8 cellular contexts compared by ENCODE assay signal in the genomic region with DNA sequence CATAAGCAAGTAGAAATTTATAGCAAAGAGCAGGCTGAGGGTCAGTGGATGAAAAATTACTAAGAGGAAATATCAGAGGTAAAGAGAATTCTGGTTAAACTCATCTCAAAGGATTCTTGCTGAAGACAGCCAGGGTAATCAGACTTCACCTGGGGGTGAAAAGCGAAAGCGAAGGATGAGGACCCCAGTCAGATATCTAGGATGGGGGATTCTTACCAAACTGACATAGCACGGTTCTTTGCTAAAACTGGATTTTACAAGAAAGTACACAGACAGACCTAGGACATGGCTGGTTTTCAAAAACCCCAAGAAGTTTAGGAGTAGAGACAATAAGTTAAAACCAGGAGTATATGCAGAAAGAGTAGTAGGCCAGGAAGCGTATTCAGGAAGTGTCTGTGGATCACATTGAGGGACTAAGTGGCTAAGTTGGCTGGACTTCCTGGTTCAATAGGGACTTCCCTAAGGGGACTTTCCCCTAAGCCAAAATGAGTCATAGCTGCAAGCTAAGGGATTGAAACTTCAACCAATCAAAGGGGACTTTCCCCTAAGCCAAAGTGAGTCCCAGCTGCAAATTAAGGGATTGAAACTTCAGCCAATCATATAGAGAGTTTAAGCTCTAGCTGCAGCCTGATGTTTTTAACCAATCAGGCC. TPM values are rescaled to one million over a fixed set of nuclear protein-coding genes. Genes with fewer than 3 reads are reported as not detected.
A peak's percentile ranks its signal among the peaks of the same experiment; 100 is the strongest.
DNase-seq lines count a peak whose midpoint lies in the region; ATAC-seq, FAIRE-seq and TF ChIP-seq lines count a peak whose summit lies in the region.

No MANE protein-coding gene starts in this region.

- peak; percentile 32 for ATAC-seq in HG03442 (IDR thresholded peaks at IDR 0.05; ENCODE audit: unreplicated experiment)

- no peaks in the 10 kb centered on the region for H3K36me3 Mint-ChIP-seq in activated naive CD4-positive, alpha-beta T cell treated with anti-CD3 and anti-CD28 coated beads for 36 hours (ENCODE audit: low read depth)
- no peaks in the 10 kb centered on the region for H3K36me3 Mint-ChIP-seq in activated naive CD8-positive, alpha-beta T cell

- H3K27ac Mint-ChIP-seq in activated naive CD4-positive, alpha-beta T cell treated with anti-CD3 and anti-CD28 coated beads for 36 hours: peak overlapping the region; percentile 88
- peak overlapping the region; percentile 94 for H3K27ac Mint-ChIP-seq in activated naive CD8-positive, alpha-beta T cell

- H3K4me3 ChIP-seq in kidney (ENCODE audit: low read length in 2 of 2): no peak overlapping the region

- no peak for FAIRE-seq in kidney (lab: Jason Lieb, UNC)

- peaks cover 1% of the 10 kb centered on the region for H3K9me3 Mint-ChIP-seq in activated naive CD4-positive, alpha-beta T cell treated with anti-CD3 and anti-CD28 coated beads for 36 hours
- no peaks in the 10 kb centered on the region for H3K9me3 Mint-ChIP-seq in activated naive CD8-positive, alpha-beta T cell (ENCODE audit: low read depth)

- peak; percentile 47 for DNase-seq in activated naive CD4-positive, alpha-beta T cell treated with anti-CD3 and anti-CD28 coated beads for 36 hours
- no peak for DNase-seq in activated naive CD4-positive, alpha-beta T cell treated with anti-CD3 and anti-CD28 coated beads, Interleukin-2, amount 50 U/mL, for 16 hours
- DNase-seq in pulmonary artery endothelial cell (ENCODE audit: low read depth, low spot score) (peak; percentile 24), NCI-H187 (lab: John Stamatoyannopoulos, UW) (no peak), kidney (no peak), anterior cingulate cortex (lab: John Stamatoyannopoulos, UW) (no peak)

- no peak for TF ChIP-seq CTCF in kidney (IDR thresholded peaks at IDR 0.05; ENCODE audit: borderline replicate concordance, extremely low read depth, insufficient read depth)

- H3K4me3 Mint-ChIP-seq in activated naive CD4-positive, alpha-beta T cell treated with anti-CD3 and anti-CD28 coated beads for 36 hours: peak overlapping the region; percentile 23
- peak overlapping the region; percentile 27 for H3K4me3 Mint-ChIP-seq in activated naive CD8-positive, alpha-beta T cell

- peaks cover 2 to 4% of the 10 kb centered on the region in 2 donors for H3K4me1 ChIP-seq in kidney (ENCODE audit: control insufficient read depth in 1 of 2, insufficient read depth in 1 of 2, low read depth in 1 of 2, low read length in 2 of 2)

- CTCF ChIA-PET in activated naive CD4-positive, alpha-beta T cell treated with anti-CD3 and anti-CD28 coated beads for 36 hours (lab: Charles Lee): interaction anchor here (1.5 kb wide), 1 partner anchor 10 kb away, joined by 4 read pairs; no protein-coding TSS in a partner anchor

- H3K9me3 ChIP-seq in kidney (ENCODE audit: control insufficient read depth in 1 of 2, low read length in 2 of 2): no peaks in the 10 kb centered on the region

- H3K27me3 Mint-ChIP-seq in activated naive CD4-positive, alpha-beta T cell treated with anti-CD3 and anti-CD28 coated beads for 36 hours (ENCODE audit: low read depth): peaks cover 2% of the 10 kb centered on the region
- no peaks in the 10 kb centered on the region for H3K27me3 Mint-ChIP-seq in activated naive CD8-positive, alpha-beta T cell

- peaks cover 45% of the 10 kb centered on the region for H3K4me1 Mint-ChIP-seq in activated naive CD4-positive, alpha-beta T cell treated with anti-CD3 and anti-CD28 coated beads for 36 hours (ENCODE audit: low read depth)
- peaks cover 36% of the 10 kb centered on the region for H3K4me1 Mint-ChIP-seq in activated naive CD8-positive, alpha-beta T cell (ENCODE audit: low read depth)

- intact Hi-C loops in activated naive CD4-positive, alpha-beta T cell treated with anti-CD3 and anti-CD28 coated beads for 36 hours (cut with micrococcal nuclease): loop anchor here (1.0 to 5.0 kb wide), 11 partner anchors 23 to 897 kb away; a partner anchor contains a TSS
- intact Hi-C loops in kidney (cut with DNase I): no loop called here

- no peaks in the 10 kb centered on the region for H3K36me3 ChIP-seq in kidney (ENCODE audit: control insufficient read depth in 1 of 2, insufficient read depth in 2 of 2, low read length in 2 of 2)

- peak overlapping the region in 1 of 2 donors; percentile 27 for H3K27ac ChIP-seq in kidney (ENCODE audit: low read depth in 2 of 2, low read length in 2 of 2)

- H3K9ac ChIP-seq in kidney (ENCODE audit: low read length in 2 of 2): no peak overlapping the region

RNA-seq across cellular contexts. Expression of a gene that starts 2.4 kb away (rescaled TPM):
- under 1 TPM; 0.26 to 0.57 TPM for total RNA-seq in activated naive CD4-positive, alpha-beta T cell treated with anti-CD3 and anti-CD28 coated beads for 36 hours
- total RNA-seq in pulmonary artery endothelial cell: 0.14 and 0.92 TPM in 2 replicates
- 14.1 TPM for total RNA-seq in kidney
- polyA plus RNA-seq in kidney (ENCODE audit: insufficient read depth, low read depth, low replicate concordance): 4.7 TPM

RNA-seq across cellular contexts. Expression of a gene that starts 23.2 kb away (rescaled TPM):
- 100 to 1,000 TPM; 104 to 113 TPM for total RNA-seq in activated naive CD4-positive, alpha-beta T cell treated with anti-CD3 and anti-CD28 coated beads for 36 hours
- total RNA-seq in pulmonary artery endothelial cell (24.1 and 39.3 TPM in 2 replicates), kidney (46.4 TPM)
- 218 TPM for polyA plus RNA-seq in kidney (ENCODE audit: insufficient read depth, low read depth, low replicate concordance)

RNA-seq across cellular contexts. Expression of a gene that starts 40.0 kb away (rescaled TPM):
- total RNA-seq in activated naive CD4-positive, alpha-beta T cell treated with anti-CD3 and anti-CD28 coated beads for 36 hours: 1 to 10 TPM in 1 of 2 experiments, under 1 TPM in 1; 0.72 to 1.5 TPM
- 0.07 and 0.11 TPM in 2 replicates for total RNA-seq in pulmonary artery endothelial cell
- 3.2 TPM for total RNA-seq in kidney
- polyA plus RNA-seq in kidney (ENCODE audit: insufficient read depth, low read depth, low replicate concordance): 7.3 TPM

Comparison
In these comparisons a context has a peak if more than half of its experiments do, and no peak if none do; other contexts are left out.
1. DNase-seq: peak in activated naive CD4-positive, alpha-beta T cell treated with anti-CD3 and anti-CD28 coated beads for 36 hours (single experiment) and pulmonary artery endothelial cell (single experiment); none in activated naive CD4-positive, alpha-beta T cell treated with anti-CD3 and anti-CD28 coated beads, Interleukin-2, amount 50 U/mL, for 16 hours (single experiment), NCI-H187 (0 of 2), kidney (single experiment) and anterior cingulate cortex (0 of 58).